7 cellular contexts compared by ENCODE assay signal in genomic region chr20:35517767-35518166, GRCh38. TPM values are rescaled to one million over a fixed set of nuclear protein-coding genes. Genes with fewer than 3 reads are reported as not detected.
"Had no signal": no experiment of that assay in that cellular context is flagged by ENCODE, and none has a peak within 500 bp of the region (broad histone marks: within the 10 kb centered on the region; RNA-seq: fewer than 3 reads in every experiment).

No MANE protein-coding gene starts in this region.

RNA-seq across cellular contexts. Expression of gene C20orf173, which starts 11.7 kb away (rescaled TPM):
- total RNA-seq: GM23248, GM23338, H1, H4, H7, H9, HFFc6 had no signal
- polyA plus RNA-seq: GM23248, GM23338, H1 had no signal
